In genomic region chr19:17215125-17215971, GRCh38 we compare ENCODE assay signal across 8 cellular contexts. TPM values are rescaled to one million over a fixed set of nuclear protein-coding genes. Genes with fewer than 3 reads are reported as not detected.
A peak's percentile ranks its signal among the peaks of the same experiment; 100 is the strongest.
DNase-seq lines count a peak whose midpoint lies in the region; ATAC-seq, FAIRE-seq and TF ChIP-seq lines count a peak whose summit lies in the region.

TSS of gene USE1 (plus strand) at chr19:17215357. CDS start at chr19:17215406, 49 bp downstream.

- H3K27me3 ChIP-seq in HepG2 (ENCODE audit: control insufficient read depth in 1 of 2, insufficient read depth in 2 of 2, low read length in 2 of 2), result no peaks in the 10 kb centered on the region; a peak in 1 of 5 replicates

- BruUV-seq in HepG2 (replicated peaks; lab: Mats Ljungman, UMichigan), result TSS peak; percentile 90

- no peak within 1 kb of the TSS for H2AFZ ChIP-seq in HepG2 (ENCODE audit: low read length)

- POLR2A ChIA-PET in HepG2 (lab: Yijun Ruan, JAX), result interaction anchor here (0.6 to 4.2 kb wide), 31 partner anchors 8 to 644 kb away, joined by 3 to 120 read pairs (median 6); partner anchors contain the start of genes ABHD8, ANO8, BABAM1 and DDA1

- H3K4me1 ChIP-seq in HepG2 (ENCODE audit: insufficient read depth, low read length), result peaks cover 36% of the 10 kb centered on the region

- intact Hi-C loops in HepG2 (cut with micrococcal nuclease; ENCODE audit: unreplicated experiment), result loop anchor here (1.0 kb wide), 1 partner anchor 88 kb away; the partner anchor contains the start of gene ABHD8

- no peaks in the 10 kb centered on the region for H3K79me2 ChIP-seq in HepG2 (ENCODE audit: insufficient read depth, low read length)

- peak within 1 kb of the TSS; percentile 97 for H3K27ac ChIP-seq in HepG2 (ENCODE audit: extremely low read length, insufficient read depth, low read length)

- TF ChIP-seq POLR2A in HepG2 (IDR thresholded peaks at IDR 0.05; ENCODE audit: insufficient read depth in 1 of 2, low read depth in 2 of 2, low read length in 2 of 2), result peak; percentile 73 to 96

- DNase-seq in AG09319 (ENCODE audit: extremely low read depth, low read depth) (peak; percentile 75), NCI-H748 treated with DMSO at 0.1 percent for 48 hours (lab: John Stamatoyannopoulos, UW) (peak; percentile 70), dermis microvascular lymphatic vessel endothelial cell (ENCODE audit: low read depth in 2 of 2) (peak; percentile 78 to 86), HepG2 (ENCODE audit: low spot score) (peak; percentile 86)
- peak; percentile 81 to 84 for DNase-seq in activated CD4-positive, alpha-beta T cell treated with anti-CD3 and anti-CD28 coated beads, Interleukin-2, amount 50 U/mL, for 4 hours
- DNase-seq in stimulated activated CD4-positive, alpha-beta T cell treated with anti-CD3 and anti-CD28 coated beads, Interleukin-4, amount 100 ng/mL, for 1 hour, result peak; percentile 83

- H3K9me3 ChIP-seq in HepG2 (ENCODE audit: low read length), result no peaks in the 10 kb centered on the region

- CTCF ChIA-PET in HepG2 (lab: Yijun Ruan, JAX; ENCODE audit: low intra/inter-chr PET ratio, low total read pairs), result no interaction called here

- ATAC-seq in GM19043 (IDR thresholded peaks at IDR 0.05; ENCODE audit: low read depth, unreplicated experiment), result peak; percentile 78
- ATAC-seq in HG03521 (IDR thresholded peaks at IDR 0.05; ENCODE audit: unreplicated experiment), result peak; percentile 67
- ATAC-seq in HepG2, result peak; percentile 93

- H3K36me3 ChIP-seq in HepG2 (replicated peaks in 1 of 2; ENCODE audit: control insufficient read depth in 1 of 2, insufficient read depth in 2 of 2, low read length in 2 of 2), result peaks cover 0 to 9% of the 10 kb centered on the region in 2 experiments; a peak in 2 of 5 replicates

- TF ChIP-seq CTCF in AG09319 (IDR thresholded peaks at IDR 0.05; ENCODE audit: low read depth, low read length), result no peak
- TF ChIP-seq CTCF in HepG2 (CRISPR knock-in tag; IDR thresholded peaks at IDR 0.05), result 0 out of 2 replicates have a peak, but pooled peaks have one; percentile 10

- peak; percentile 71 for FAIRE-seq in HepG2 (lab: Jason Lieb, UNC)

- H4K20me1 ChIP-seq in HepG2 (ENCODE audit: insufficient read depth, low read length), result no peaks in the 10 kb centered on the region

- TF ChIP-seq EP300 in HepG2 (IDR thresholded peaks at IDR 0.05; ENCODE audit: low read depth in 2 of 2, low read length in 2 of 2) (no peak; a peak in 1 of 4 replicates), HepG2 (CRISPR knock-in tag; IDR thresholded peaks at IDR 0.05; ENCODE audit: borderline replicate concordance) (no peak)

- H3K9ac ChIP-seq in HepG2 (ENCODE audit: insufficient read depth, low read depth, low read length), result peak within 1 kb of the TSS; percentile 99

- 3% methylated on average over 36 of the region's 56 CpGs for WGBS in HepG2 (ENCODE audit: low lambda C conversion rate)

- in situ Hi-C loops in HepG2 (cut with HindIII; ENCODE audit: extremely low pct_ligation_motif_present, low pct_unique_long_range_greater_than_20kb), result no loop called here

- peak; percentile 68 for TF ChIP-seq RAD21 in HepG2 (CRISPR knock-in tag; IDR thresholded peaks at IDR 0.05)

- peak within 1 kb of the TSS; percentile 95 for H3K4me2 ChIP-seq in HepG2 (ENCODE audit: low read depth, low read length)

- peak within 1 kb of the TSS; percentile 63 to 94 (median 81) for H3K4me3 ChIP-seq in HepG2 (replicated peaks in 1 of 3; ENCODE audit: insufficient read depth in 1 of 3, low read depth in 2 of 3, low read length in 3 of 3)

TF ChIP-seq in HepG2, 621 proteins besides CTCF, POLR2A, EP300 and RAD21 (continues in another document):
- peak; percentile 59 for TF ChIP-seq GATAD2A (CRISPR knock-in tag; IDR thresholded peaks at IDR 0.05)
- 0 out of 2 replicates have a peak, but pooled peaks have one; percentile 3 for TF ChIP-seq ZBTB4 (CRISPR knock-in tag; IDR thresholded peaks at IDR 0.05; ENCODE audit: borderline replicate concordance)
- TF ChIP-seq ZNF713 (CRISPR knock-in tag; IDR thresholded peaks at IDR 0.05), result no peak
- TF ChIP-seq TOPORS (CRISPR knock-in tag; IDR thresholded peaks at IDR 0.05), result no peak
- TF ChIP-seq NR2F2 (IDR thresholded peaks at IDR 0.05; ENCODE audit: borderline replicate concordance, low read depth), result no peak
- 0 out of 2 replicates have a peak, but pooled peaks have one; percentile 14 for TF ChIP-seq ZNF510 (CRISPR knock-in tag; IDR thresholded peaks at IDR 0.05; ENCODE audit: low read depth)

RNA-seq across cellular contexts. Expression of gene USE1, which starts in this region (rescaled TPM):
- total RNA-seq in dermis microvascular lymphatic vessel endothelial cell (11.6 and 15.4 TPM in 2 replicates), HepG2 (2016; rRNA removed; fragmentation: Illumina TruSeq; extraction: Trizol) (9.9 and 10.3 TPM in 2 replicates)
- 7.1 and 12.3 TPM in 2 replicates for total RNA-seq in HepG2 (2016; cell fraction: cytosol; rRNA removed; fragmentation: Illumina TruSeq; extraction: Trizol; ENCODE audit: low read depth)
- total RNA-seq in HepG2 (2016; cell fraction: insoluble cytoplasmic fraction; rRNA removed; fragmentation: Illumina TruSeq; extraction: Trizol), result 10.7 and 11.6 TPM in 2 replicates
- 12.0 and 15.3 TPM in 2 replicates for total RNA-seq in HepG2 (2016; cell fraction: membrane; rRNA removed; fragmentation: Illumina TruSeq; extraction: Trizol)
- total RNA-seq in HepG2 (2016; cell fraction: nucleus; rRNA removed; fragmentation: Illumina TruSeq; extraction: Trizol), result 6.2 and 7.0 TPM in 2 replicates
- polyA plus RNA-seq in HepG2 (2011; rRNA removed), result 16.3 and 17.6 TPM in 2 replicates
- 16.8 and 22.4 TPM in 2 replicates for polyA plus RNA-seq in HepG2 (2011; cell fraction: cytosol; rRNA removed)
- 10.1 and 12.6 TPM in 2 replicates for polyA plus RNA-seq in HepG2 (2011; cell fraction: nucleus; rRNA removed)
- 9.7 and 10.1 TPM in 2 replicates for polyA plus RNA-seq in HepG2 (2012)
- polyA plus RNA-seq in HepG2 (2016; cell fraction: cytosol; fragmentation: Illumina TruSeq; extraction: Trizol; ENCODE audit: low read depth), result 24.0 and 30.1 TPM in 2 replicates
- polyA plus RNA-seq in HepG2 (2016; cell fraction: insoluble cytoplasmic fraction; fragmentation: Illumina TruSeq; extraction: Trizol; ENCODE audit: low read depth), result 22.5 and 22.6 TPM in 2 replicates
- 21.6 and 24.0 TPM in 2 replicates for polyA plus RNA-seq in HepG2 (2016; cell fraction: membrane; fragmentation: Illumina TruSeq; extraction: Trizol; ENCODE audit: low read depth)
- 20.5 and 25.4 TPM in 2 replicates for polyA plus RNA-seq in HepG2 (2016; cell fraction: nucleus; fragmentation: Illumina TruSeq; extraction: Trizol; ENCODE audit: insufficient read depth, low read depth)
- polyA minus RNA-seq in HepG2 (2011; rRNA and poly(A)+ RNA removed; ENCODE audit: low replicate concordance), result 10.8 and 31.8 TPM in 2 replicates
- polyA minus RNA-seq in HepG2 (2011; cell fraction: cytosol; rRNA and poly(A)+ RNA removed), result 5.4 and 6.4 TPM in 2 replicates
- polyA minus RNA-seq in HepG2 (2011; cell fraction: nucleus; rRNA and poly(A)+ RNA removed), result 8.2 and 9.4 TPM in 2 replicates

Comparison
In these comparisons a context has a peak if more than half of its experiments do, and no peak if none do; other contexts are left out.
1. Peak in every context shown above with its lines: DNase-seq, ATAC-seq, H3K4me3 ChIP-seq and H3K27ac ChIP-seq.